Comparison of ENCODE assay signal across 14 cellular contexts in the genomic region with DNA sequence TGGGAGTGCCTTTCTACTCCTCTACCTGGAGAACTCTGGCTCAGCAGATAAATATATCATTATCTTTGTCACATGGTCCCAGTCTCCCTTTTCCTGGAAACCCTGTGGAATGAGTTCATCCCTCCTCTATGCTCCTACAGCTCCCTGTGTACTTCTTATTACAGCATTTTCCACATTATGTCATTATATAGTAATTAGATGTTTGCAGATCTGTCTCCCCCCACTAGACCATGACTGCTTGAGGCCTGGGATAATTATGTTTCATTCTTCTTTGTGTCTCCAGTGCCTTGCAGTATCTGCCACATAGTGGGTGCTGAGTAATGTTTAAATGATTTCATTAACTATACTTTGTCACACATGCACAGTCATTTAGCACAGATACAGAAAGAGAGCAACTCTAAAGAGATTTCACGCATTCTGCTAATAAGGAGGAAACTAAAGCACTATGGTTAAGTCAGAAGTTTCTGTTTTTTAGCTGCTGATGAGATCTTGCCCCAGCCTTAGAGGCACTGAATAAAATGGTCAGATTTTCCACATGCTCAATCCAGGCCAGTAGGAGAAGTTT.
DNase-seq lines count a peak whose midpoint lies in the region; ATAC-seq and TF ChIP-seq lines count a peak whose summit lies in the region.
"Had no signal": no experiment of that assay in that cellular context is flagged by ENCODE, and none has a peak within 500 bp of the region (broad histone marks: within the 10 kb centered on the region; RNA-seq: fewer than 3 reads in every experiment).

No MANE protein-coding gene starts in this region.

- DNase-seq in NCI-H226 (peak; percentile 63), lung (ENCODE audit: low spot score) (no peak), esophagus muscularis mucosa (ENCODE audit: extremely low spot score) (no peak), upper lobe of right lung (no peak)
- DNase-seq in stimulated activated CD4-positive, alpha-beta T cell treated with anti-CD3 and anti-CD28 coated beads, Interleukin-4, amount 100 ng/mL, for 24 hours: no peak
- DNase-seq: NCI-H510A; Right ventricle myocardium superior; stimulated activated naive CD4-positive, alpha-beta T cell had no signal

- intact Hi-C loops in esophagus muscularis mucosa (cut with DNase I) (no loop called here), upper lobe of right lung (cut with DNase I) (no loop called here)

- no peak overlapping the region for H3K4me3 ChIP-seq in lung
- no peak overlapping the region for H3K4me3 ChIP-seq in esophagus muscularis mucosa
- H3K4me3 ChIP-seq in upper lobe of right lung: no peak overlapping the region
- H3K4me3 ChIP-seq: BLaER1 had no signal

- H3K9me3 ChIP-seq in lung (ENCODE audit: control insufficient read depth in 2 of 2, insufficient read depth in 1 of 2, low read length in 1 of 2) (no peaks in the 10 kb centered on the region), esophagus muscularis mucosa (no peaks in the 10 kb centered on the region), upper lobe of right lung (no peaks in the 10 kb centered on the region)
- H3K9me3 ChIP-seq: BLaER1 had no signal

- TF ChIP-seq POLR2A in esophagus muscularis mucosa (IDR thresholded peaks at IDR 0.05; ENCODE audit: low read depth): no peak

- WGBS in lung, 2 donors: 78 to 94% methylated on average over 1 of the region's 1 CpG
- whole genome bisulfite sequencing in esophagus muscularis mucosa: 65% methylated on average over 1 of the region's 1 CpG

- H3K36me3 ChIP-seq in lung (ENCODE audit: control insufficient read depth in 2 of 2, insufficient read depth in 2 of 2, low read length in 2 of 2) (no peaks in the 10 kb centered on the region), esophagus muscularis mucosa (no peaks in the 10 kb centered on the region), upper lobe of right lung (no peaks in the 10 kb centered on the region)
- H3K36me3 ChIP-seq: BLaER1, brain microvascular endothelial cell had no signal

- no peak for TF ChIP-seq EP300 in esophagus muscularis mucosa (IDR thresholded peaks at IDR 0.05)

- H3K4me1 ChIP-seq in lung (ENCODE audit: control insufficient read depth in 2 of 2, insufficient read depth in 2 of 2, low read length in 2 of 2) (peaks cover 0 to 5% of the 10 kb centered on the region in 2 donors), esophagus muscularis mucosa (peaks cover 0 to 9% (median 2%) of the 10 kb centered on the region in 4 donors), upper lobe of right lung (no peaks in the 10 kb centered on the region)
- H3K4me1 ChIP-seq: BLaER1 had no signal

- H3K27me3 ChIP-seq in lung (ENCODE audit: control insufficient read depth, insufficient read depth): no peaks in the 10 kb centered on the region
- peaks cover 0 to 4% (median 0%) of the 10 kb centered on the region in 4 donors for H3K27me3 ChIP-seq in esophagus muscularis mucosa
- H3K27me3 ChIP-seq in upper lobe of right lung: no peaks in the 10 kb centered on the region
- H3K27me3 ChIP-seq: BLaER1, brain microvascular endothelial cell had no signal

- no peak for TF ChIP-seq CTCF in lung (IDR thresholded peaks at IDR 0.05; ENCODE audit: control extremely low read depth, extremely low read depth)
- no peak for TF ChIP-seq CTCF in esophagus muscularis mucosa (IDR thresholded peaks at IDR 0.05)
- no peak for TF ChIP-seq CTCF in upper lobe of right lung (IDR thresholded peaks at IDR 0.05)

- ATAC-seq in GM18502 (IDR thresholded peaks at IDR 0.05; ENCODE audit: poor library complexity, unreplicated experiment) (peak; percentile 42), HG03025 (IDR thresholded peaks at IDR 0.05; ENCODE audit: low FRiP score, unreplicated experiment) (peak; percentile 42), lung (ENCODE audit: insufficient read depth, low FRiP score) (peak; percentile 2), upper lobe of right lung (no peak), GM21447 (IDR thresholded peaks at IDR 0.05; ENCODE audit: unreplicated experiment) (no peak)
- ATAC-seq: HCT116 had no signal

- H3K27ac ChIP-seq in lung (ENCODE audit: low read depth in 1 of 2, low read length in 1 of 2) (no peak overlapping the region), esophagus muscularis mucosa (replicated peaks in 1 of 4) (no peak overlapping the region), upper lobe of right lung (no peak overlapping the region)
- H3K27ac ChIP-seq: BLaER1, brain microvascular endothelial cell had no signal

Comparison
In these comparisons a context has a peak if more than half of its experiments do, and no peak if none do; other contexts are left out.
1. ATAC-seq: peak in GM18502 (single experiment), HG03025 (single experiment) and lung (single experiment); none in upper lobe of right lung (single experiment) and GM21447 (single experiment).